8 cellular contexts compared by ENCODE assay signal in the genomic region with DNA sequence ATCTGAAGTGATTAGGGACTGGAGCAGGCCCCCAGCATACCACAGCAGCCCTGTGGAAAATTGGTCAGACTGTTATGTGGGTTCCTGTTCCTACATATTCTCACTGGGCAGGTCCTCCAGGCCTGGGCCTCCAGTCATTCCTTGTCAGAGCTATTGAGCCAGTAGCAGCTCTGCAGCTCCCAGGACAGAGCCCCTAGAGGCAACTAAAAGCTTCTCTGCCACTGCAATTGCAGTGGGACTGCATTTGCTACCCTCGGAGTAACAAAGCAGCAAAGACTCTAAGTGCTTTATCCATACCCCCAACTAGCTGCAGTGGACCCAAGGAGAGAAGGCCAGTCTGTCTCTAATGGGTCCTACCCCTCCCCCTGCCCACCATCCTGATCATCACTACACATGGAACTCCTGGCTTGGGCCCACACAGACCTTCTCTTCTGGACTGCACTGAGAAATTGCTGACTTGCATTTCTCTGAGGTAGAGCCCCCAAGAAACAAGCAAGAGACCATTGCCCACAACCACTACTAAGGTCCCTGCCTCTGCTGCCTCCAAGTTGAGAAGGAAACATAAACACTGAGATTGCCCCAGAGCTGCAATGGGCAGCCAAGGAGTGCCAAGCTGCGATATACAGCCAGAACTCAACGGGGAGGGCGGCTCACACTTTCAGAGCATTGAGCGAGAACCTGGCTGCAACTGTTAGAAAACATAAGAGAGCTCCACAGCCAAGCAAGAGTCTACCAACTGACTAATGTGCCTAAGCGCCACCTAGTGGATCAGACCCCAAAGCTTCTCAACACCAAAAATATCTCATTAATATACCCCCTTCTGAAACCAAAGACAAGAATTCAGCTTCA.
A peak's percentile ranks its signal among the peaks of the same experiment; 100 is the strongest.
DNase-seq lines count a peak whose midpoint lies in the region; ATAC-seq and TF ChIP-seq lines count a peak whose summit lies in the region.

No MANE protein-coding gene starts in this region.

- H3K27ac ChIP-seq in VCaP, result no peak overlapping the region

- ATAC-seq in GM18868 (IDR thresholded peaks at IDR 0.05; ENCODE audit: unreplicated experiment) (peak; percentile 75), HG02973 (IDR thresholded peaks at IDR 0.05; ENCODE audit: unreplicated experiment) (peak; percentile 78)

- CTCF ChIA-PET in activated CD4-positive, alpha-beta memory T cell treated with anti-CD3 and anti-CD28 coated beads for 36 hours (lab: Charles Lee), result interaction anchor here (0.7 to 1.0 kb wide), 2 partner anchors 618 to 761 kb away, joined by 3 to 4 read pairs; no protein-coding TSS in a partner anchor

- peak; percentile 85 for TF ChIP-seq CTCF in VCaP (conservative IDR thresholded peaks at IDR 0.05)

- H3K27me3 Mint-ChIP-seq in activated CD4-positive, alpha-beta memory T cell treated with anti-CD3 and anti-CD28 coated beads for 36 hours, result no peaks in the 10 kb centered on the region

- H3K9me3 Mint-ChIP-seq in activated CD4-positive, alpha-beta memory T cell treated with anti-CD3 and anti-CD28 coated beads for 36 hours, result no peaks in the 10 kb centered on the region

- no peak overlapping the region for H3K4me3 Mint-ChIP-seq in activated CD4-positive, alpha-beta memory T cell treated with anti-CD3 and anti-CD28 coated beads for 36 hours

- no peaks in the 10 kb centered on the region for H3K4me1 Mint-ChIP-seq in activated CD4-positive, alpha-beta memory T cell treated with anti-CD3 and anti-CD28 coated beads for 36 hours (ENCODE audit: low read depth)

- no peak overlapping the region for H3K27ac Mint-ChIP-seq in activated CD4-positive, alpha-beta memory T cell treated with anti-CD3 and anti-CD28 coated beads for 36 hours

- no peaks in the 10 kb centered on the region for H3K36me3 Mint-ChIP-seq in activated CD4-positive, alpha-beta memory T cell treated with anti-CD3 and anti-CD28 coated beads for 36 hours

- intact Hi-C loops in activated CD4-positive, alpha-beta memory T cell treated with anti-CD3 and anti-CD28 coated beads for 36 hours (cut with micrococcal nuclease), result no loop called here

- DNase-seq in COR-L47 (lab: John Stamatoyannopoulos, UW) (peak; percentile 71), NCI-H146 (lab: John Stamatoyannopoulos, UW) (peak; percentile 54), kidney tubule cell (ENCODE audit: low spot score) (peak; percentile 49), activated gamma-delta T cell (lab: John Stamatoyannopoulos, UW) (no peak)
- DNase-seq in activated CD4-positive, alpha-beta memory T cell treated with anti-CD3 and anti-CD28 coated beads for 36 hours, result no peak

- POLR2A ChIA-PET in activated CD4-positive, alpha-beta memory T cell treated with anti-CD3 and anti-CD28 coated beads for 36 hours (lab: Charles Lee), result no interaction called here

Comparison
In these comparisons a context has a peak if more than half of its experiments do, and no peak if none do; other contexts are left out.
1. DNase-seq: peak in COR-L47 (single experiment), NCI-H146 (single experiment) and kidney tubule cell (single experiment); none in activated CD4-positive, alpha-beta memory T cell treated with anti-CD3 and anti-CD28 coated beads for 36 hours (single experiment) and activated gamma-delta T cell (single experiment).